1 cellular context compared by ENCODE assay signal in genomic region chr6:134293659-134294161, GRCh38.
TF ChIP-seq lines count a peak whose summit lies in the region.

No MANE protein-coding gene starts in this region.

TF ChIP-seq in K562, 482 proteins besides CTCF, POLR2A, EP300 and RAD21 (continued from another document and continues in another):
- TF ChIP-seq ZNF407 (IDR thresholded peaks at IDR 0.05; ENCODE audit: low read depth) = no peak
- no peak for TF ChIP-seq ZNF589 (CRISPR knock-in tag; IDR thresholded peaks at IDR 0.05; ENCODE audit: low read depth)
- no peak for TF ChIP-seq CAMTA2 (CRISPR knock-in tag; conservative IDR thresholded peaks at IDR 0.05)
- TF ChIP-seq MBD1 (CRISPR knock-in tag; IDR thresholded peaks at IDR 0.05) = no peak
- no peak for TF ChIP-seq RERE (CRISPR knock-in tag; IDR thresholded peaks at IDR 0.05; ENCODE audit: borderline replicate concordance)
- no peak for TF ChIP-seq SNIP1 (IDR thresholded peaks at IDR 0.05; ENCODE audit: low read depth)
- TF ChIP-seq RBM14 (IDR thresholded peaks at IDR 0.05; ENCODE audit: borderline replicate concordance, insufficient read depth, low read depth, low read length) = no peak
- TF ChIP-seq ZNF134 (CRISPR knock-in tag; conservative IDR thresholded peaks at IDR 0.05) = 0 out of 2 replicates have a peak, but pooled peaks have one; percentile 10
- no peak; a peak in 1 of 4 replicates for TF ChIP-seq MNT (conservative IDR thresholded peaks at IDR 0.05)
- TF ChIP-seq MTA3 (IDR thresholded peaks at IDR 0.05; ENCODE audit: borderline replicate concordance) = no peak
- TF ChIP-seq KDM2B (CRISPR knock-in tag; IDR thresholded peaks at IDR 0.05) = no peak
- TF ChIP-seq ZNF586 (CRISPR knock-in tag; conservative IDR thresholded peaks at IDR 0.05) = no peak
- TF ChIP-seq SAP30 (IDR thresholded peaks at IDR 0.05; ENCODE audit: borderline replicate concordance, insufficient read depth, low read depth, low read length, poor library complexity, severe bottlenecking) = no peak
- no peak for TF ChIP-seq RNF219 (CRISPR knock-in tag; IDR thresholded peaks at IDR 0.05)
- no peak for TF ChIP-seq ZNF274 (IDR thresholded peaks at IDR 0.05; ENCODE audit: borderline replicate concordance, low read depth, low read length)
- TF ChIP-seq HNRNPL (IDR thresholded peaks at IDR 0.05; ENCODE audit: low read depth, low read length) = no peak
- TF ChIP-seq ZNF165 (CRISPR knock-in tag; IDR thresholded peaks at IDR 0.05; ENCODE audit: borderline replicate concordance) = no peak
- no peak for TF ChIP-seq ZC3H4 (CRISPR knock-in tag; IDR thresholded peaks at IDR 0.05; ENCODE audit: borderline replicate concordance)
- no peak for TF ChIP-seq MAFF (IDR thresholded peaks at IDR 0.05; ENCODE audit: low read length)
- TF ChIP-seq FOSL1 (tag; conservative IDR thresholded peaks at IDR 0.05) = peak; percentile 78
- TF ChIP-seq NR2C2 (CRISPR knock-in tag; IDR thresholded peaks at IDR 0.05) = no peak
- peak; percentile 53; the same call in 1 of the 2 replicates for TF ChIP-seq NR2C2 (tag; IDR thresholded peaks at IDR 0.05)
- 0 out of 2 replicates have a peak, but pooled peaks have one; percentile 14 for TF ChIP-seq GATAD2A (IDR thresholded peaks at IDR 0.05)
- peak; percentile 52 for TF ChIP-seq TEAD4 (IDR thresholded peaks at IDR 0.05; ENCODE audit: low read length)
- TF ChIP-seq TEAD4 (CRISPR knock-in tag; IDR thresholded peaks at IDR 0.05; ENCODE audit: borderline replicate concordance) = no peak
- TF ChIP-seq CREM (IDR thresholded peaks at IDR 0.05; ENCODE audit: low read depth) = peak; percentile 37; the same call in 1 of the 2 replicates
- no peak for TF ChIP-seq NELFE (IDR thresholded peaks at IDR 0.05; ENCODE audit: insufficient read depth, insufficient read length)
- TF ChIP-seq ZNF449 (CRISPR knock-in tag; IDR thresholded peaks at IDR 0.05) = no peak
